In genomic region chr17:40457369-40457768, GRCh38 we compare ENCODE assay signal across 20 cellular contexts. TPM values are rescaled to one million over a fixed set of nuclear protein-coding genes. Genes with fewer than 3 reads are reported as not detected.
A peak's percentile ranks its signal among the peaks of the same experiment; 100 is the strongest.
DNase-seq lines count a peak whose midpoint lies in the region; ATAC-seq and TF ChIP-seq lines count a peak whose summit lies in the region.
"Had no signal": no experiment of that assay in that cellular context is flagged by ENCODE, and none has a peak within 500 bp of the region (broad histone marks: within the 10 kb centered on the region; RNA-seq: fewer than 3 reads in every experiment).

No MANE protein-coding gene starts in this region.

- peak overlapping the region; percentile 68 for H3K9ac ChIP-seq in mesenchymal stem cell (ENCODE audit: low read length)

- H3K36me3 Mint-ChIP-seq in activated CD4-positive, alpha-beta T cell treated with anti-CD3 and anti-CD28 coated beads, Interleukin-2, amount 10 ng/mL, durations not matched to agents 24 days and 14 days (ENCODE audit: low read depth): peaks cover 49% of the 10 kb centered on the region
- H3K36me3 Mint-ChIP-seq in chondrocyte (ENCODE audit: low read depth): peaks cover 30% of the 10 kb centered on the region
- H3K36me3 Mint-ChIP-seq: CD14-positive monocyte had no signal

- no peak overlapping the region for H2BK120ac ChIP-seq in mesenchymal stem cell (ENCODE audit: low read depth, low read length)

- H3K36me3 ChIP-seq in mesenchymal stem cell (ENCODE audit: control insufficient read depth in 1 of 2, insufficient read depth in 2 of 2, low read depth in 1 of 2, low read length in 2 of 2) (peaks cover 62 to 73% of the 10 kb centered on the region in 2 experiments), tibial artery (peaks cover 0 to 51% (median 43%) of the 10 kb centered on the region in 3 donors)

- peaks cover 1% of the 10 kb centered on the region for H3K79me1 ChIP-seq in mesenchymal stem cell (replicated peaks; ENCODE audit: low read length, poor library complexity, severe bottlenecking)

- H3K4me3 ChIP-seq in mesenchymal stem cell (ENCODE audit: insufficient read depth in 1 of 2, low read depth in 1 of 2, low read length in 2 of 2) (no peak overlapping the region), tibial artery (no peak overlapping the region)
- H3K4me3 ChIP-seq: PC-9, tibial nerve had no signal

- H4K91ac ChIP-seq in mesenchymal stem cell (ENCODE audit: low read length): no peak overlapping the region

- no peak overlapping the region for H3K4me3 Mint-ChIP-seq in activated CD4-positive, alpha-beta T cell treated with anti-CD3 and anti-CD28 coated beads, Interleukin-2, amount 10 ng/mL, durations not matched to agents 24 days and 14 days
- peak overlapping the region; percentile 28 for H3K4me3 Mint-ChIP-seq in chondrocyte (ENCODE audit: unreplicated experiment)
- H3K4me3 Mint-ChIP-seq: activated naive CD4-positive, alpha-beta T cell treated with anti-CD3 and anti-CD28 coated beads for 36 hours; CD14-positive monocyte had no signal

- no peak overlapping the region for H2AFZ ChIP-seq in mesenchymal stem cell (ENCODE audit: low read depth, low read length)
- H2AFZ ChIP-seq: PC-9 had no signal

- no peak for ATAC-seq in GM21529 (IDR thresholded peaks at IDR 0.05; ENCODE audit: unreplicated experiment)
- no peak for ATAC-seq in HG02763 (IDR thresholded peaks at IDR 0.05; ENCODE audit: unreplicated experiment)

- H3K4me1 ChIP-seq in mesenchymal stem cell (ENCODE audit: control insufficient read depth, insufficient read depth, low read depth, low read length): peaks cover 43% of the 10 kb centered on the region
- H3K4me1 ChIP-seq in tibial artery: peaks cover 3 to 55% (median 37%) of the 10 kb centered on the region in 4 donors

- H2AK5ac ChIP-seq in mesenchymal stem cell (ENCODE audit: low read length, severe bottlenecking): peak overlapping the region; percentile 67

- H3K27me3 Mint-ChIP-seq in activated CD4-positive, alpha-beta T cell treated with anti-CD3 and anti-CD28 coated beads, Interleukin-2, amount 10 ng/mL, durations not matched to agents 24 days and 14 days: no peaks in the 10 kb centered on the region
- H3K27me3 Mint-ChIP-seq in chondrocyte (ENCODE audit: low read depth): no peaks in the 10 kb centered on the region

- H3K9me3 Mint-ChIP-seq in activated CD4-positive, alpha-beta T cell treated with anti-CD3 and anti-CD28 coated beads, Interleukin-2, amount 10 ng/mL, durations not matched to agents 24 days and 14 days: no peaks in the 10 kb centered on the region
- H3K9me3 Mint-ChIP-seq in chondrocyte (ENCODE audit: low read depth): no peaks in the 10 kb centered on the region
- H3K9me3 Mint-ChIP-seq: activated naive CD4-positive, alpha-beta T cell treated with anti-CD3 and anti-CD28 coated beads for 36 hours; CD14-positive monocyte had no signal

- WGBS in mesenchymal stem cell: 98% methylated on average over 3 of the region's 3 CpGs

- H3K27ac Mint-ChIP-seq in activated CD4-positive, alpha-beta T cell treated with anti-CD3 and anti-CD28 coated beads, Interleukin-2, amount 10 ng/mL, durations not matched to agents 24 days and 14 days: peak overlapping the region; percentile 37
- H3K27ac Mint-ChIP-seq in chondrocyte (ENCODE audit: unreplicated experiment): peak overlapping the region; percentile 93
- H3K27ac Mint-ChIP-seq: activated naive CD4-positive, alpha-beta T cell treated with anti-CD3 and anti-CD28 coated beads for 36 hours had no signal

- no peaks in the 10 kb centered on the region for H3K27me3 ChIP-seq in mesenchymal stem cell (ENCODE audit: control insufficient read depth in 1 of 2, insufficient read depth in 1 of 2, low read length in 2 of 2)
- H3K27me3 ChIP-seq in tibial artery: peaks cover 0 to under 1% of the 10 kb centered on the region in 2 donors
- H3K27me3 ChIP-seq: tibial nerve had no signal

- no peaks in the 10 kb centered on the region for H3K9me3 ChIP-seq in mesenchymal stem cell (ENCODE audit: control insufficient read depth, low read length)
- no peaks in the 10 kb centered on the region for H3K9me3 ChIP-seq in tibial artery
- H3K9me3 ChIP-seq: tibial nerve had no signal

- peaks cover 17% of the 10 kb centered on the region for H3K4me1 Mint-ChIP-seq in activated CD4-positive, alpha-beta T cell treated with anti-CD3 and anti-CD28 coated beads, Interleukin-2, amount 10 ng/mL, durations not matched to agents 24 days and 14 days
- H3K4me1 Mint-ChIP-seq in chondrocyte (ENCODE audit: low read depth): peaks cover 64% of the 10 kb centered on the region
- H3K4me1 Mint-ChIP-seq: CD14-positive monocyte had no signal

- H3K18ac ChIP-seq in mesenchymal stem cell (ENCODE audit: low read depth in 1 of 2, low read length in 2 of 2): no peak overlapping the region

- H2BK15ac ChIP-seq in mesenchymal stem cell (ENCODE audit: low read depth, poor library complexity, severe bottlenecking): no peak overlapping the region

- H3K4ac ChIP-seq in mesenchymal stem cell (ENCODE audit: low read depth in 1 of 2, low read length in 2 of 2): no peak overlapping the region

- DNase-seq in activated CD4-positive, alpha-beta T cell treated with anti-CD3 and anti-CD28 coated beads, Interleukin-2, amount 10 ng/mL, durations not matched to agents 24 days and 14 days: no peak
- no peak for DNase-seq in activated CD4-positive, alpha-beta T cell treated with anti-CD3 and anti-CD28 coated beads for 4 hours
- DNase-seq in chondrocyte (ENCODE audit: low spot score) (no peak), mesenchymal stem cell (no peak), tibial artery (no peak)
- no peak for DNase-seq in activated CD8-positive, alpha-beta memory T cell treated with anti-CD3 and anti-CD28 coated beads, Interleukin-2, amount 50 U/mL, for 4 hours
- DNase-seq: activated CD4-positive, alpha-beta T cell treated with anti-CD3 and anti-CD28 coated beads for 48 hours; activated naive CD4-positive, alpha-beta T cell treated with anti-CD3 and anti-CD28 coated beads for 36 hours; dermis blood vessel endothelial cell; DND-41; erythroblast; Kasumi-1; NCI-H1105; NCI-H774; PC-9; stimulated activated CD4-positive, alpha-beta T cell treated with anti-CD3 and anti-CD28 coated beads, Interleukin-4, amount 100 ng/mL, for 1 hour had no signal

- no peak for TF ChIP-seq CTCF in chondrocyte (IDR thresholded peaks at IDR 0.05)
- no peak for TF ChIP-seq CTCF in tibial artery (IDR thresholded peaks at IDR 0.05)

- no peak overlapping the region for H3K4me2 ChIP-seq in mesenchymal stem cell (ENCODE audit: low read length, poor library complexity, severe bottlenecking)
- H3K4me2 ChIP-seq: PC-9 had no signal

- no peak overlapping the region for H3K14ac ChIP-seq in mesenchymal stem cell (ENCODE audit: low read length in 2 of 2)

- no peak overlapping the region for H4K8ac ChIP-seq in mesenchymal stem cell (ENCODE audit: low read length)

- no peak overlapping the region for H3K23ac ChIP-seq in mesenchymal stem cell (ENCODE audit: low read length in 2 of 2)

- H3K27ac ChIP-seq in mesenchymal stem cell (ENCODE audit: low read length, poor library complexity, severe bottlenecking): no peak overlapping the region
- H3K27ac ChIP-seq in tibial artery: peak overlapping the region; percentile 68 to 74
- H3K27ac ChIP-seq: PC-9 had no signal

- H2BK12ac ChIP-seq in mesenchymal stem cell (ENCODE audit: low read length in 2 of 2): no peak overlapping the region

- no peak overlapping the region for H2BK5ac ChIP-seq in mesenchymal stem cell (ENCODE audit: low read depth, low read length, poor library complexity, severe bottlenecking)

- intact Hi-C loops in activated CD4-positive, alpha-beta T cell treated with anti-CD3 and anti-CD28 coated beads, Interleukin-2, amount 10 ng/mL, durations not matched to agents 24 days and 14 days (cut with micrococcal nuclease): no loop called here
- intact Hi-C loops in tibial artery (cut with DNase I; ENCODE audit: low total_unique reads): no loop called here

RNA-seq across cellular contexts. Expression of gene IGFBP4, which starts 14.1 kb away (rescaled TPM):
- 113 and 117 TPM in 2 replicates for total RNA-seq in activated CD4-positive, alpha-beta T cell treated with anti-CD3 and anti-CD28 coated beads, Interleukin-2, amount 10 ng/mL, durations not matched to agents 24 days and 14 days
- 351 to 496 TPM (median 486 TPM) in 3 replicates for total RNA-seq in chondrocyte
- 339 TPM for polyA plus RNA-seq in mesenchymal stem cell (2013, experiment 1 of 2)
- polyA plus RNA-seq in mesenchymal stem cell (2013, experiment 2 of 2): 339 TPM

RNA-seq across cellular contexts. Expression of gene TOP2A, which starts 39.7 kb away (rescaled TPM):
- total RNA-seq in activated CD4-positive, alpha-beta T cell treated with anti-CD3 and anti-CD28 coated beads, Interleukin-2, amount 10 ng/mL, durations not matched to agents 24 days and 14 days: 189 and 194 TPM in 2 replicates
- 24.6 to 28.2 TPM (median 27.8 TPM) in 3 replicates for total RNA-seq in chondrocyte
- polyA plus RNA-seq in mesenchymal stem cell (2013, experiment 1 of 2): 14.5 TPM
- polyA plus RNA-seq in mesenchymal stem cell (2013, experiment 2 of 2): 15.0 TPM

RNA-seq across cellular contexts. Expression of gene TNS4, which starts 44.1 kb away (rescaled TPM):
- 13.1 and 16.8 TPM in 2 replicates for total RNA-seq in activated CD4-positive, alpha-beta T cell treated with anti-CD3 and anti-CD28 coated beads, Interleukin-2, amount 10 ng/mL, durations not matched to agents 24 days and 14 days
- total RNA-seq in chondrocyte: 0.39 TPM in 1 of 3 replicates, not detected in the others
- polyA plus RNA-seq in mesenchymal stem cell (2013, experiment 1 of 2): not detected
- 0.12 TPM for polyA plus RNA-seq in mesenchymal stem cell (2013, experiment 2 of 2)
- total RNA-seq: dermis blood vessel endothelial cell had no signal
- polyA plus RNA-seq: CD14-positive monocyte had no signal

Comparison
In these comparisons a context has a peak if more than half of its experiments do, and no peak if none do; other contexts are left out.
1. RNA of gene TNS4, which starts 44.1 kb away (total RNA-seq): 13.1 to 16.8 TPM in activated CD4-positive, alpha-beta T cell treated with anti-CD3 and anti-CD28 coated beads, Interleukin-2, amount 10 ng/mL, durations not matched to agents 24 days and 14 days; 0.39 TPM in chondrocyte; every median in the first group is over 10 times any median in the second.